ENCODE assay signal across 8 cellular contexts in genomic region chr16:2473425-2473926, GRCh38. TPM values are rescaled to one million over a fixed set of nuclear protein-coding genes. Genes with fewer than 3 reads are reported as not detected.
DNase-seq lines count a peak whose midpoint lies in the region; ATAC-seq and TF ChIP-seq lines count a peak whose summit lies in the region.

No MANE protein-coding gene starts in this region.

- peaks cover 44% of the 10 kb centered on the region for H3K27me3 Mint-ChIP-seq in Calu3 (ENCODE audit: unreplicated experiment)
- peaks cover 20% of the 10 kb centered on the region for H3K27me3 Mint-ChIP-seq in activated T-helper 2 cell treated with anti-CD3 and anti-CD28 coated beads, Interferon-gamma antibody, Interleukin-2, Interleukin-4, amounts not matched to agents 10 μg/mL and 5 μg/mL and 100 μg/mL, durations not matched to agents 14 hours and 24 hours and 36 hours (ENCODE audit: low read depth)
- peaks cover 12 to 46% (median 19%) of the 10 kb centered on the region in 5 donors for H3K27me3 Mint-ChIP-seq in naive thymus-derived CD4-positive, alpha-beta T cell

- peak overlapping the region; percentile 79 for H3K4me3 Mint-ChIP-seq in Calu3 (ENCODE audit: low read depth, unreplicated experiment)
- H3K4me3 Mint-ChIP-seq in activated T-helper 2 cell treated with anti-CD3 and anti-CD28 coated beads, Interferon-gamma antibody, Interleukin-2, Interleukin-4, amounts not matched to agents 10 μg/mL and 5 μg/mL and 100 μg/mL, durations not matched to agents 14 hours and 24 hours and 36 hours (ENCODE audit: low read depth) = peak overlapping the region; percentile 70
- peak overlapping the region; percentile 56 to 85 (median 72) for H3K4me3 Mint-ChIP-seq in naive thymus-derived CD4-positive, alpha-beta T cell

- peaks cover 12% of the 10 kb centered on the region for H3K4me1 ChIP-seq in HUES64 (ENCODE audit: insufficient read depth, low read length)
- H3K4me1 ChIP-seq in naive thymus-derived CD4-positive, alpha-beta T cell (ENCODE audit: control insufficient read depth in 2 of 2, insufficient read depth in 2 of 2, low read length in 2 of 2) = peaks cover 11 to 12% of the 10 kb centered on the region in 2 donors

- no peak overlapping the region for H3K27ac ChIP-seq in HUES64 (ENCODE audit: low read depth, low read length)
- no peak overlapping the region for H3K27ac ChIP-seq in naive thymus-derived CD4-positive, alpha-beta T cell (ENCODE audit: low read depth, low read length)

- no TSS peak for BruUV-seq in Calu3 (replicated peaks; lab: Mats Ljungman, UMichigan)

- POLR2A ChIA-PET in naive thymus-derived CD4-positive, alpha-beta T cell (lab: Charles Lee) = no interaction called here

- no peaks in the 10 kb centered on the region for H3K36me3 ChIP-seq in HUES64 (ENCODE audit: insufficient read depth, low read length)
- H3K36me3 ChIP-seq in naive thymus-derived CD4-positive, alpha-beta T cell (ENCODE audit: control insufficient read depth in 2 of 3, insufficient read depth in 3 of 3, low read length in 3 of 3) = no peaks in the 10 kb centered on the region

- H3K9ac ChIP-seq in HUES64 (ENCODE audit: low read depth, low read length) = no peak overlapping the region

- WGBS in HUES64 = 5% methylated on average over 50 of the region's 50 CpGs

- H3K9me3 ChIP-seq in HUES64 (ENCODE audit: insufficient read depth, low read depth, low read length) = no peaks in the 10 kb centered on the region
- H3K9me3 ChIP-seq in naive thymus-derived CD4-positive, alpha-beta T cell (ENCODE audit: control insufficient read depth in 2 of 3, low read length in 3 of 3) = no peaks in the 10 kb centered on the region

- no peaks in the 10 kb centered on the region for H3K9me3 Mint-ChIP-seq in Calu3 (ENCODE audit: low read depth, unreplicated experiment)
- H3K9me3 Mint-ChIP-seq in activated T-helper 2 cell treated with anti-CD3 and anti-CD28 coated beads, Interferon-gamma antibody, Interleukin-2, Interleukin-4, amounts not matched to agents 10 μg/mL and 5 μg/mL and 100 μg/mL, durations not matched to agents 14 hours and 24 hours and 36 hours = no peaks in the 10 kb centered on the region
- H3K9me3 Mint-ChIP-seq in naive thymus-derived CD4-positive, alpha-beta T cell = no peaks in the 10 kb centered on the region

- TF ChIP-seq CTCF in Calu3 (IDR thresholded peaks at IDR 0.05; ENCODE audit: unreplicated experiment) = no peak

- H3K27me3 ChIP-seq in HUES64 (ENCODE audit: insufficient read depth, low read length) = peaks cover 73% of the 10 kb centered on the region
- peaks cover 4 to 21% of the 10 kb centered on the region in 2 donors for H3K27me3 ChIP-seq in naive thymus-derived CD4-positive, alpha-beta T cell (ENCODE audit: control insufficient read depth in 2 of 2, insufficient read depth in 2 of 2, low read length in 2 of 2)

- H3K4me1 Mint-ChIP-seq in Calu3 (ENCODE audit: low read depth, unreplicated experiment) = peaks cover 36% of the 10 kb centered on the region
- peaks cover 16% of the 10 kb centered on the region for H3K4me1 Mint-ChIP-seq in activated T-helper 2 cell treated with anti-CD3 and anti-CD28 coated beads, Interferon-gamma antibody, Interleukin-2, Interleukin-4, amounts not matched to agents 10 μg/mL and 5 μg/mL and 100 μg/mL, durations not matched to agents 14 hours and 24 hours and 36 hours (ENCODE audit: low read depth)
- peaks cover 15 to 33% (median 21%) of the 10 kb centered on the region in 7 donors for H3K4me1 Mint-ChIP-seq in naive thymus-derived CD4-positive, alpha-beta T cell

- DNase-seq in Calu3 (no peak), islet precursor cell (no peak), inferior parietal cortex (ENCODE audit: extremely low spot score) (no peak), mucosa of gallbladder (ENCODE audit: low spot score) (no peak)
- DNase-seq in activated T-helper 2 cell treated with anti-CD3 and anti-CD28 coated beads, Interferon-gamma antibody, Interleukin-2, Interleukin-4, amounts not matched to agents 10 μg/mL and 5 μg/mL and 100 μg/mL, durations not matched to agents 14 hours and 24 hours and 36 hours (ENCODE audit: low spot score) = peak; percentile 23
- DNase-seq in naive thymus-derived CD4-positive, alpha-beta T cell = peak in 6 of 9 donors; percentile 31 to 54 (median 37)

- CTCF ChIA-PET in Calu3 (lab: Charles Lee) = no interaction called here
- CTCF ChIA-PET in naive thymus-derived CD4-positive, alpha-beta T cell (lab: Charles Lee) = no interaction called here

- peak; percentile 14 for ATAC-seq in naive thymus-derived CD4-positive, alpha-beta T cell
- ATAC-seq in GM21619 (IDR thresholded peaks at IDR 0.05; ENCODE audit: unreplicated experiment) = no peak

- peak overlapping the region; percentile 66 for H3K27ac Mint-ChIP-seq in Calu3 (ENCODE audit: unreplicated experiment)
- no peak overlapping the region for H3K27ac Mint-ChIP-seq in activated T-helper 2 cell treated with anti-CD3 and anti-CD28 coated beads, Interferon-gamma antibody, Interleukin-2, Interleukin-4, amounts not matched to agents 10 μg/mL and 5 μg/mL and 100 μg/mL, durations not matched to agents 14 hours and 24 hours and 36 hours
- H3K27ac Mint-ChIP-seq in naive thymus-derived CD4-positive, alpha-beta T cell = peak overlapping the region in 1 of 9 donors; percentile 14

- peaks cover 38% of the 10 kb centered on the region for H3K36me3 Mint-ChIP-seq in Calu3 (ENCODE audit: insufficient read depth, unreplicated experiment)
- H3K36me3 Mint-ChIP-seq in activated T-helper 2 cell treated with anti-CD3 and anti-CD28 coated beads, Interferon-gamma antibody, Interleukin-2, Interleukin-4, amounts not matched to agents 10 μg/mL and 5 μg/mL and 100 μg/mL, durations not matched to agents 14 hours and 24 hours and 36 hours (ENCODE audit: low read depth) = no peaks in the 10 kb centered on the region
- H3K36me3 Mint-ChIP-seq in naive thymus-derived CD4-positive, alpha-beta T cell = peaks cover 0 to 1% (median 0%) of the 10 kb centered on the region in 5 donors

- peak overlapping the region; percentile 77 for H3K4me3 ChIP-seq in HUES64 (ENCODE audit: low read length)
- H3K4me3 ChIP-seq in naive thymus-derived CD4-positive, alpha-beta T cell (ENCODE audit: low read length) = no peak overlapping the region

- intact Hi-C loops in Calu3 (cut with micrococcal nuclease; ENCODE audit: unreplicated experiment) = no loop called here
- intact Hi-C loops in activated T-helper 2 cell treated with anti-CD3 and anti-CD28 coated beads, Interferon-gamma antibody, Interleukin-2, Interleukin-4, amounts not matched to agents 10 μg/mL and 5 μg/mL and 100 μg/mL, durations not matched to agents 14 hours and 24 hours and 36 hours (cut with micrococcal nuclease) = no loop called here
- intact Hi-C loops in naive thymus-derived CD4-positive, alpha-beta T cell (cut with micrococcal nuclease) = loop anchor here in 1 of 2 donors (5.0 kb wide), 2 partner anchors 206 to 209 kb away; partner anchors contain the start of genes KCTD5 and RNPS1

RNA-seq across cellular contexts. Expression of gene TBC1D24, which starts 1.5 kb away (rescaled TPM):
- total RNA-seq in Calu3 (2022) (31.3 and 33.3 TPM in 2 replicates), mucosa of gallbladder (20.6 TPM)
- polyA plus RNA-seq in HUES64 (2013, experiment 1 of 2) = 4.2 TPM
- polyA plus RNA-seq in HUES64 (2013, experiment 2 of 2) = 7.0 TPM
- total RNA-seq in activated T-helper 2 cell treated with anti-CD3 and anti-CD28 coated beads, Interferon-gamma antibody, Interleukin-2, Interleukin-4, amounts not matched to agents 10 μg/mL and 5 μg/mL and 100 μg/mL, durations not matched to agents 14 hours and 24 hours and 36 hours = 19.6 and 21.4 TPM in 2 replicates
- 10 to 100 TPM in 2 of 5 experiments, 1 to 10 TPM in 3; 5.4 to 13.5 (median 9.2) TPM for total RNA-seq in naive thymus-derived CD4-positive, alpha-beta T cell
- polyA plus RNA-seq in naive thymus-derived CD4-positive, alpha-beta T cell = 1 to 10 TPM; 1.7 to 2.5 TPM

RNA-seq across cellular contexts. Expression of gene NTN3, which starts 2.4 kb away (rescaled TPM):
- total RNA-seq in Calu3 (2022) (not detected in 2 replicates), mucosa of gallbladder (0.46 TPM)
- 0.15 TPM for polyA plus RNA-seq in HUES64 (2013, experiment 1 of 2)
- polyA plus RNA-seq in HUES64 (2013, experiment 2 of 2) = 0.19 TPM
- total RNA-seq in activated T-helper 2 cell treated with anti-CD3 and anti-CD28 coated beads, Interferon-gamma antibody, Interleukin-2, Interleukin-4, amounts not matched to agents 10 μg/mL and 5 μg/mL and 100 μg/mL, durations not matched to agents 14 hours and 24 hours and 36 hours = 0.28 TPM in 1 of 2 replicates, not detected in the other
- total RNA-seq in naive thymus-derived CD4-positive, alpha-beta T cell = not detected
- not detected for polyA plus RNA-seq in naive thymus-derived CD4-positive, alpha-beta T cell

RNA-seq across cellular contexts. Expression of gene TEDC2, which starts 13.6 kb away (rescaled TPM):
- 28.2 and 30.5 TPM in 2 replicates for total RNA-seq in Calu3 (2022)
- polyA plus RNA-seq in HUES64 (2013, experiment 1 of 2) = 38.0 TPM
- 33.7 TPM for polyA plus RNA-seq in HUES64 (2013, experiment 2 of 2)
- 31.8 and 34.6 TPM in 2 replicates for total RNA-seq in activated T-helper 2 cell treated with anti-CD3 and anti-CD28 coated beads, Interferon-gamma antibody, Interleukin-2, Interleukin-4, amounts not matched to agents 10 μg/mL and 5 μg/mL and 100 μg/mL, durations not matched to agents 14 hours and 24 hours and 36 hours
- 10 to 100 TPM in 1 of 5 experiments, 1 to 10 TPM in 1, under 1 TPM in 2, not detected in 1; 0.32 to 16.7 (median 0.71) TPM for total RNA-seq in naive thymus-derived CD4-positive, alpha-beta T cell
- polyA plus RNA-seq in naive thymus-derived CD4-positive, alpha-beta T cell = under 1 TPM; 0.39 to 0.84 TPM
- 0.60 TPM for total RNA-seq in mucosa of gallbladder

RNA-seq across cellular contexts. Expression of gene ATP6V0C, which starts 40.3 kb away (rescaled TPM):
- total RNA-seq in Calu3 (2022) = 260 and 262 TPM in 2 replicates
- polyA plus RNA-seq in HUES64 (2013, experiment 1 of 2) = 201 TPM
- polyA plus RNA-seq in HUES64 (2013, experiment 2 of 2) = 219 TPM
- 114 and 119 TPM in 2 replicates for total RNA-seq in activated T-helper 2 cell treated with anti-CD3 and anti-CD28 coated beads, Interferon-gamma antibody, Interleukin-2, Interleukin-4, amounts not matched to agents 10 μg/mL and 5 μg/mL and 100 μg/mL, durations not matched to agents 14 hours and 24 hours and 36 hours
- 100 to 1,000 TPM in 4 of 5 experiments, 10 to 100 TPM in 1; 98.2 to 303 (median 113) TPM for total RNA-seq in naive thymus-derived CD4-positive, alpha-beta T cell
- polyA plus RNA-seq in naive thymus-derived CD4-positive, alpha-beta T cell = 10 to 100 TPM; 76.5 to 96.9 TPM
- 246 TPM for total RNA-seq in mucosa of gallbladder

RNA-seq across cellular contexts. Expression of gene CCNF, which starts 44.2 kb away (rescaled TPM):
- total RNA-seq in Calu3 (2022) (47.9 and 54.5 TPM in 2 replicates), mucosa of gallbladder (3.7 TPM)
- polyA plus RNA-seq in HUES64 (2013, experiment 1 of 2) = 26.0 TPM
- 27.6 TPM for polyA plus RNA-seq in HUES64 (2013, experiment 2 of 2)
- total RNA-seq in activated T-helper 2 cell treated with anti-CD3 and anti-CD28 coated beads, Interferon-gamma antibody, Interleukin-2, Interleukin-4, amounts not matched to agents 10 μg/mL and 5 μg/mL and 100 μg/mL, durations not matched to agents 14 hours and 24 hours and 36 hours = 48.4 and 48.9 TPM in 2 replicates
- total RNA-seq in naive thymus-derived CD4-positive, alpha-beta T cell = 10 to 100 TPM in 1 of 5 experiments, 1 to 10 TPM in 4; 2.6 to 50.1 (median 3.4) TPM
- 1 to 10 TPM in 1 of 2 donors, under 1 TPM in 1; 0.41 to 5.9 TPM for polyA plus RNA-seq in naive thymus-derived CD4-positive, alpha-beta T cell

Comparison
In these comparisons a context has a peak if more than half of its experiments do, and no peak if none do; other contexts are left out.
1. DNase-seq: peak in activated T-helper 2 cell treated with anti-CD3 and anti-CD28 coated beads, Interferon-gamma antibody, Interleukin-2, Interleukin-4, amounts not matched to agents 10 μg/mL and 5 μg/mL and 100 μg/mL, durations not matched to agents 14 hours and 24 hours and 36 hours (single experiment) and naive thymus-derived CD4-positive, alpha-beta T cell (6 of 9); none in Calu3 (single experiment), islet precursor cell (single experiment), inferior parietal cortex (single experiment) and mucosa of gallbladder (single experiment).
2. Peak in every context shown above with its lines, with median percentiles within 50 percentile points of each other: H3K4me3 Mint-ChIP-seq.